In genomic region chr1:183873642-183874041, GRCh38 we compare ENCODE assay signal across 11 cellular contexts.
A peak's percentile ranks its signal among the peaks of the same experiment; 100 is the strongest.
DNase-seq lines count a peak whose midpoint lies in the region; ATAC-seq and TF ChIP-seq lines count a peak whose summit lies in the region.
"Had no signal": no experiment of that assay in that cellular context is flagged by ENCODE, and none has a peak within 500 bp of the region (broad histone marks: within the 10 kb centered on the region; RNA-seq: fewer than 3 reads in every experiment).

No MANE protein-coding gene starts in this region.

- no peaks in the 10 kb centered on the region for H3K36me3 ChIP-seq in stomach
- H3K36me3 ChIP-seq: neutrophil had no signal

- no peaks in the 10 kb centered on the region for H3K27me3 ChIP-seq in stomach
- H3K27me3 ChIP-seq: neutrophil had no signal

- H3K4me1 ChIP-seq in stomach: peaks cover 8 to 54% (median 35%) of the 10 kb centered on the region in 4 donors

- DNase-seq in GM13977 (ENCODE audit: low spot score): peak; percentile 26
- DNase-seq in central memory CD4-positive, alpha-beta T cell: peak; percentile 1
- no peak for DNase-seq in stimulated activated CD8-positive, alpha-beta memory T cell treated with anti-CD3 and anti-CD28 coated beads, Interleukin-4, amount 100 ng/mL, for 48 hours
- no peak for DNase-seq in effector memory CD8-positive, alpha-beta T cell
- DNase-seq in stomach: no peak
- no peak for DNase-seq in NK-92 treated with Interleukin-12 subunit alpha and Interleukin-12 subunit beta, amount 100 ng/mL, for 24 hours (lab: John Stamatoyannopoulos, UW)
- DNase-seq: activated CD8-positive, alpha-beta memory T cell treated with anti-CD3 and anti-CD28 coated beads, Interleukin-2, amount 10 ng/mL, durations not matched to agents 7 days and 5 days; SIG-M5 had no signal

- TF ChIP-seq POLR2A in stomach (IDR thresholded peaks at IDR 0.05): no peak

- H3K27ac Mint-ChIP-seq in nephron: peak overlapping the region; percentile 89 to 94 (median 90)
- no peak overlapping the region for H3K27ac Mint-ChIP-seq in effector memory CD8-positive, alpha-beta T cell
- H3K27ac Mint-ChIP-seq: activated CD8-positive, alpha-beta memory T cell treated with anti-CD3 and anti-CD28 coated beads, Interleukin-2, amount 10 ng/mL, durations not matched to agents 7 days and 5 days had no signal

- no peak for TF ChIP-seq EP300 in stomach (IDR thresholded peaks at IDR 0.05)

- H3K9me3 Mint-ChIP-seq in nephron: no peaks in the 10 kb centered on the region
- no peaks in the 10 kb centered on the region for H3K9me3 Mint-ChIP-seq in effector memory CD8-positive, alpha-beta T cell

- no peak overlapping the region for H3K4me3 Mint-ChIP-seq in nephron
- no peak overlapping the region for H3K4me3 Mint-ChIP-seq in effector memory CD8-positive, alpha-beta T cell
- H3K4me3 Mint-ChIP-seq: activated CD8-positive, alpha-beta memory T cell treated with anti-CD3 and anti-CD28 coated beads, Interleukin-2, amount 10 ng/mL, durations not matched to agents 7 days and 5 days had no signal

- H3K36me3 Mint-ChIP-seq in nephron (ENCODE audit: low read depth): peaks cover 20% of the 10 kb centered on the region
- H3K36me3 Mint-ChIP-seq in effector memory CD8-positive, alpha-beta T cell (ENCODE audit: insufficient read depth): no peaks in the 10 kb centered on the region

- peaks cover 81% of the 10 kb centered on the region for H3K4me1 Mint-ChIP-seq in nephron
- no peaks in the 10 kb centered on the region for H3K4me1 Mint-ChIP-seq in effector memory CD8-positive, alpha-beta T cell (ENCODE audit: low read depth in 2 of 2)

- 62 to 68% (median 66%) methylated on average over 3 of the region's 3 CpGs for WGBS in stomach, 5 donors

- intact Hi-C loops in stomach (cut with DNase I; ENCODE audit: low total_unique reads): no loop called here

- H3K27me3 Mint-ChIP-seq in nephron (ENCODE audit: low read depth): no peaks in the 10 kb centered on the region
- H3K27me3 Mint-ChIP-seq in effector memory CD8-positive, alpha-beta T cell: peaks cover 0 to 10% of the 10 kb centered on the region in 2 donors
- H3K27me3 Mint-ChIP-seq: activated CD8-positive, alpha-beta memory T cell treated with anti-CD3 and anti-CD28 coated beads, Interleukin-2, amount 10 ng/mL, durations not matched to agents 7 days and 5 days had no signal

- no peak overlapping the region for H3K4me3 ChIP-seq in stomach

- in situ Hi-C loops in GM13977 (cut with MboI; ENCODE audit: low pct_unique_long_range_greater_than_20kb, low sequenced_read_pairs, unreplicated experiment): no loop called here

- no peak for TF ChIP-seq CTCF in GM13977 (IDR thresholded peaks at IDR 0.05; ENCODE audit: extremely low read depth, insufficient read depth, missing control alignments)
- no peak for TF ChIP-seq CTCF in nephron (IDR thresholded peaks at IDR 0.05; ENCODE audit: unreplicated experiment in 3 of 3)
- TF ChIP-seq CTCF in stomach (IDR thresholded peaks at IDR 0.05): no peak

- ATAC-seq in HG03342 (IDR thresholded peaks at IDR 0.05; ENCODE audit: unreplicated experiment): peak; percentile 46
- ATAC-seq in effector memory CD8-positive, alpha-beta T cell (replicated peaks): no peak
- ATAC-seq: activated CD8-positive, alpha-beta memory T cell treated with anti-CD3 and anti-CD28 coated beads, Interleukin-2, amount 10 ng/mL, durations not matched to agents 7 days and 5 days had no signal

- H3K9me3 ChIP-seq in stomach: no peaks in the 10 kb centered on the region
- H3K9me3 ChIP-seq: neutrophil had no signal

- H3K27ac ChIP-seq in stomach: peak overlapping the region in 2 of 5 donors; percentile 74 to 75
- H3K27ac ChIP-seq: neutrophil had no signal

Comparison
In these comparisons a context has a peak if more than half of its experiments do, and no peak if none do; other contexts are left out.
1. DNase-seq: peak in GM13977 (single experiment) and central memory CD4-positive, alpha-beta T cell (single experiment); none in stimulated activated CD8-positive, alpha-beta memory T cell treated with anti-CD3 and anti-CD28 coated beads, Interleukin-4, amount 100 ng/mL, for 48 hours (single experiment), effector memory CD8-positive, alpha-beta T cell (0 of 3), stomach (single experiment) and NK-92 treated with Interleukin-12 subunit alpha and Interleukin-12 subunit beta, amount 100 ng/mL, for 24 hours (single experiment).
2. H3K27ac Mint-ChIP-seq: peak in nephron (3 of 3); none in effector memory CD8-positive, alpha-beta T cell (0 of 2).